In the genomic region with DNA sequence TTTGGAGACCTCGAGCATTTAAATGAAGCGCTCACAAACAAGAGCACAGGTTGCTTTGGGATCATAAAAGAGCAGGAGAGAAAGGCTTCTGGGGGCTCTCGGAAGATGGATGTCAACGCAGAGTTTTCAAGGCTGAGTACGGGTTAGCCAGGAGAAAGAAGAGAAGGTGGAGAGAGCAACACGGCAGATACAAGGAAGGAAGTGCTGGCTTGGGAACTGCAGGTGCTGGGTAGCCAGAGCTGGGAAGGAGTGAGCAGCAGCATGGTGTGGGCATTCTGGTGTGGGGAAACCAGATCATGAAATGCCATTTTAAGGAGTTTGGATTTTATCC, we compare ENCODE assay signal across 8 cellular contexts. TPM values are rescaled to one million over a fixed set of nuclear protein-coding genes. Genes with fewer than 3 reads are reported as not detected.
DNase-seq lines count a peak whose midpoint lies in the region; ATAC-seq, FAIRE-seq and TF ChIP-seq lines count a peak whose summit lies in the region.

No MANE protein-coding gene starts in this region.

- BruUV-seq in Calu3 (replicated peaks; lab: Mats Ljungman, UMichigan) (TSS peak; percentile 87), endothelial cell of umbilical vein (replicated peaks; lab: Mats Ljungman, UMichigan) (TSS peak; percentile 49)

- peaks cover 10% of the 10 kb centered on the region for H3K4me1 Mint-ChIP-seq in Calu3 (ENCODE audit: low read depth, unreplicated experiment)

- H3K36me3 Mint-ChIP-seq in Calu3 (ENCODE audit: insufficient read depth, unreplicated experiment), result peaks cover 19% of the 10 kb centered on the region

- no peaks in the 10 kb centered on the region for H3K9me3 Mint-ChIP-seq in Calu3 (ENCODE audit: low read depth, unreplicated experiment)

- peak overlapping the region; percentile 73 for H3K4me3 Mint-ChIP-seq in Calu3 (ENCODE audit: low read depth, unreplicated experiment)

- H3K9ac ChIP-seq in NT2/D1 (ENCODE audit: insufficient read length, low read depth) (peak overlapping the region; percentile 77), endothelial cell of umbilical vein (replicated peaks; ENCODE audit: extremely low read depth, insufficient read depth, low read length) (peak overlapping the region; percentile 61)

- intact Hi-C loops in Calu3 (cut with micrococcal nuclease; ENCODE audit: unreplicated experiment), result no loop called here
- intact Hi-C loops in endothelial cell of umbilical vein (cut with micrococcal nuclease), result loop anchor here (1.0 kb wide), 1 partner anchor 12 kb away; the partner anchor contains the start of gene FYTTD1

- DNase-seq in Calu3 (no peak), NT2/D1 (ENCODE audit: low read depth, low spot score) (no peak), endothelial cell of umbilical vein (ENCODE audit: low read depth, low spot score) (no peak), GM03348 (ENCODE audit: low spot score) (no peak), H4 (ENCODE audit: low spot score) (no peak), foreskin melanocyte (no peak)

- H3K9me3 ChIP-seq in NT2/D1 (ENCODE audit: insufficient read depth, low read length), result no peaks in the 10 kb centered on the region
- H3K9me3 ChIP-seq in endothelial cell of umbilical vein (replicated peaks; ENCODE audit: control insufficient read depth, insufficient read depth, low read length), result no peaks in the 10 kb centered on the region
- H3K9me3 ChIP-seq in neutrophil, result no peaks in the 10 kb centered on the region

- TF ChIP-seq CTCF in Calu3 (IDR thresholded peaks at IDR 0.05; ENCODE audit: unreplicated experiment), result no peak
- TF ChIP-seq CTCF in endothelial cell of umbilical vein (IDR thresholded peaks at IDR 0.05; ENCODE audit: extremely low read depth in 1 of 2, insufficient read depth in 1 of 2, low read depth in 1 of 2, low read length in 2 of 2), result no peak
- no peak for TF ChIP-seq CTCF in neutrophil (IDR thresholded peaks at IDR 0.05)

- H4K20me1 ChIP-seq in endothelial cell of umbilical vein (replicated peaks; ENCODE audit: control insufficient read depth, extremely low read depth, insufficient read depth, low read length), result no peaks in the 10 kb centered on the region

- no peak for TF ChIP-seq POLR2A in endothelial cell of umbilical vein (IDR thresholded peaks at IDR 0.05; ENCODE audit: low read depth, low read length)

- POLR2A ChIA-PET in endothelial cell of umbilical vein (lab: Charles Lee), result no interaction called here

- H2AFZ ChIP-seq in endothelial cell of umbilical vein (ENCODE audit: low read depth, low read length), result peak overlapping the region; percentile 93

- ATAC-seq in HG03135 (IDR thresholded peaks at IDR 0.05; ENCODE audit: unreplicated experiment), result no peak

- peaks cover 6% of the 10 kb centered on the region for H3K4me1 ChIP-seq in NT2/D1 (ENCODE audit: insufficient read depth, insufficient read length)
- H3K4me1 ChIP-seq in endothelial cell of umbilical vein (ENCODE audit: control insufficient read depth, extremely low read depth, insufficient read depth, low read length), result peaks cover 7% of the 10 kb centered on the region
- peaks cover 27 to 29% of the 10 kb centered on the region in 2 experiments for H3K4me1 ChIP-seq in neutrophil (ENCODE audit: control insufficient read depth in 1 of 2, insufficient read depth in 1 of 2, low read depth in 1 of 2, low read length in 1 of 2)

- no peaks in the 10 kb centered on the region for H3K9me1 ChIP-seq in endothelial cell of umbilical vein (replicated peaks; ENCODE audit: control insufficient read depth, extremely low read depth, insufficient read depth, low read length)

- peak overlapping the region; percentile 91 for H3K4me2 ChIP-seq in endothelial cell of umbilical vein (ENCODE audit: insufficient read depth, low read length)

- H3K4me3 ChIP-seq in NT2/D1 (ENCODE audit: insufficient read length, low read depth), result peak overlapping the region; percentile 67
- peak overlapping the region; percentile 32 to 75 (median 53) for H3K4me3 ChIP-seq in endothelial cell of umbilical vein (replicated peaks in 1 of 3; ENCODE audit: insufficient read depth in 1 of 3, low read depth in 1 of 3, low read length in 3 of 3)
- H3K4me3 ChIP-seq in neutrophil (ENCODE audit: low read depth in 1 of 2, low read length in 1 of 2), result peak overlapping the region; percentile 85 to 96

- H3K27me3 Mint-ChIP-seq in Calu3 (ENCODE audit: unreplicated experiment), result no peaks in the 10 kb centered on the region

- dilution Hi-C loops in endothelial cell of umbilical vein (cut with MboI; ENCODE audit: extremely low pct_ligation_motif_present, low sequenced_read_pairs), result no loop called here

- peaks cover 7% of the 10 kb centered on the region for H3K27me3 ChIP-seq in NT2/D1 (ENCODE audit: insufficient read depth, insufficient read length)
- H3K27me3 ChIP-seq in endothelial cell of umbilical vein (ENCODE audit: control insufficient read depth in 2 of 2, insufficient read depth in 2 of 2, low read length in 2 of 2), result no peaks in the 10 kb centered on the region
- H3K27me3 ChIP-seq in neutrophil, result no peaks in the 10 kb centered on the region

- CTCF ChIA-PET in Calu3 (lab: Charles Lee) (interaction anchor here (1.3 kb wide), 1 partner anchor 14 kb away, joined by 3 read pairs; no protein-coding TSS in a partner anchor), endothelial cell of umbilical vein (lab: Charles Lee) (interaction anchor here (1.0 to 2.4 kb wide), 2 partner anchors 12 to 14 kb away, joined by 4 to 7 read pairs; partner anchors contain the start of gene FYTTD1)

- no peak overlapping the region for H3K27ac ChIP-seq in endothelial cell of umbilical vein (ENCODE audit: insufficient read depth, low read depth, low read length)
- H3K27ac ChIP-seq in neutrophil, result peak overlapping the region; percentile 85

- H3K27ac Mint-ChIP-seq in Calu3 (ENCODE audit: unreplicated experiment), result peak overlapping the region; percentile 43

- peaks cover 15% of the 10 kb centered on the region for H3K79me2 ChIP-seq in endothelial cell of umbilical vein (ENCODE audit: control insufficient read depth, insufficient read depth, low read length)

- FAIRE-seq in endothelial cell of umbilical vein (lab: Jason Lieb, UNC), result no peak

- H3K36me3 ChIP-seq in NT2/D1 (ENCODE audit: insufficient read depth, insufficient read length, low read length) (no peaks in the 10 kb centered on the region), endothelial cell of umbilical vein (ENCODE audit: control insufficient read depth in 2 of 2, extremely low read depth in 1 of 2, insufficient read depth in 2 of 2, low read length in 2 of 2) (no peaks in the 10 kb centered on the region), neutrophil (no peaks in the 10 kb centered on the region)

TF ChIP-seq in endothelial cell of umbilical vein, 7 proteins besides CTCF, POLR2A, EP300 and RAD21:
- no peak for TF ChIP-seq EZH2 (IDR thresholded peaks at IDR 0.05; ENCODE audit: borderline replicate concordance, low read depth, low read length, severe bottlenecking)
- no peak for TF ChIP-seq POLR2AphosphoS5 (IDR thresholded peaks at IDR 0.05; ENCODE audit: insufficient read depth, low read depth, low read length)
- TF ChIP-seq, protein P1, sequence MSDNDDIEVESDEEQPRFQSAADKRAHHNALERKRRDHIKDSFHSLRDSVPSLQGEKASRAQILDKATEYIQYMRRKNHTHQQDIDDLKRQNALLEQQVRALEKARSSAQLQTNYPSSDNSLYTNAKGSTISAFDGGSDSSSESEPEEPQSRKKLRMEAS (IDR thresholded peaks at IDR 0.05; ENCODE audit: insufficient read depth, insufficient read length), result no peak
- TF ChIP-seq FOS (IDR thresholded peaks at IDR 0.05; ENCODE audit: borderline replicate concordance, insufficient read depth, low read length), result no peak
- no peak for TF ChIP-seq MYC (IDR thresholded peaks at IDR 0.05; ENCODE audit: low read depth, low read length)
- no peak for TF ChIP-seq GATA2 (IDR thresholded peaks at IDR 0.05; ENCODE audit: insufficient read depth, insufficient read length, low read depth, low read length)
- no peak for TF ChIP-seq JUN (IDR thresholded peaks at IDR 0.05; ENCODE audit: borderline replicate concordance, insufficient read depth, insufficient read length, low read depth)

RNA-seq across cellular contexts. Expression of gene RUBCN, which starts 0.6 kb away (rescaled TPM):
- total RNA-seq in Calu3 (2022), result 22.9 and 32.2 TPM in 2 replicates
- total RNA-seq in endothelial cell of umbilical vein, result 22.9 and 25.8 TPM in 2 replicates
- 15.0 and 18.5 TPM in 2 replicates for polyA plus RNA-seq in endothelial cell of umbilical vein
- 11.5 and 13.3 TPM in 2 replicates for polyA plus RNA-seq in endothelial cell of umbilical vein (2011; cell fraction: cytosol; rRNA removed)
- 36.6 and 41.5 TPM in 2 replicates for polyA plus RNA-seq in endothelial cell of umbilical vein (2011; cell fraction: nucleus; rRNA removed)
- polyA plus RNA-seq in endothelial cell of umbilical vein (2012), result 8.2 and 10.7 TPM in 2 replicates
- polyA minus RNA-seq in endothelial cell of umbilical vein, result 25.8 and 26.2 TPM in 2 replicates
- polyA minus RNA-seq in endothelial cell of umbilical vein (2011; cell fraction: cytosol; rRNA and poly(A)+ RNA removed), result 18.1 TPM
- polyA minus RNA-seq in endothelial cell of umbilical vein (2011; cell fraction: nucleus; rRNA and poly(A)+ RNA removed), result 23.3 and 28.1 TPM in 2 replicates
- 6.3 and 7.5 TPM in 2 replicates for total RNA-seq in H4 (2014; rRNA removed; shearing (Covaris generic))

RNA-seq across cellular contexts. Expression of gene FYTTD1, which starts 12.4 kb away (rescaled TPM):
- 37.4 and 37.6 TPM in 2 replicates for total RNA-seq in Calu3 (2022)
- 52.3 and 59.3 TPM in 2 replicates for total RNA-seq in endothelial cell of umbilical vein
- 6.8 and 8.9 TPM in 2 replicates for polyA plus RNA-seq in endothelial cell of umbilical vein
- polyA plus RNA-seq in endothelial cell of umbilical vein (2011; cell fraction: cytosol; rRNA removed), result 13.6 and 17.8 TPM in 2 replicates
- polyA plus RNA-seq in endothelial cell of umbilical vein (2011; cell fraction: nucleus; rRNA removed), result 10.7 and 13.9 TPM in 2 replicates
- polyA plus RNA-seq in endothelial cell of umbilical vein (2012), result 49.6 and 51.6 TPM in 2 replicates
- 16.4 and 20.9 TPM in 2 replicates for polyA minus RNA-seq in endothelial cell of umbilical vein
- 25.2 TPM for polyA minus RNA-seq in endothelial cell of umbilical vein (2011; cell fraction: cytosol; rRNA and poly(A)+ RNA removed)
- 7.8 and 8.0 TPM in 2 replicates for polyA minus RNA-seq in endothelial cell of umbilical vein (2011; cell fraction: nucleus; rRNA and poly(A)+ RNA removed)
- 35.9 and 53.1 TPM in 2 replicates for total RNA-seq in H4 (2014; rRNA removed; shearing (Covaris generic))

RNA-seq across cellular contexts. Expression of gene LRCH3, which starts 53.8 kb away (rescaled TPM):
- total RNA-seq in Calu3 (2022) (39.4 and 44.6 TPM in 2 replicates), endothelial cell of umbilical vein (60.3 and 71.2 TPM in 2 replicates)
- polyA plus RNA-seq in endothelial cell of umbilical vein, result 43.9 and 52.5 TPM in 2 replicates
- 49.2 and 56.8 TPM in 2 replicates for polyA plus RNA-seq in endothelial cell of umbilical vein (2011; cell fraction: cytosol; rRNA removed)
- polyA plus RNA-seq in endothelial cell of umbilical vein (2011; cell fraction: nucleus; rRNA removed), result 91.5 and 125 TPM in 2 replicates
- 22.3 and 37.0 TPM in 2 replicates for polyA plus RNA-seq in endothelial cell of umbilical vein (2012)
- 104 and 112 TPM in 2 replicates for polyA minus RNA-seq in endothelial cell of umbilical vein
- polyA minus RNA-seq in endothelial cell of umbilical vein (2011; cell fraction: cytosol; rRNA and poly(A)+ RNA removed), result 30.7 TPM
- polyA minus RNA-seq in endothelial cell of umbilical vein (2011; cell fraction: nucleus; rRNA and poly(A)+ RNA removed), result 93.0 and 163 TPM in 2 replicates
- 15.9 and 21.9 TPM in 2 replicates for total RNA-seq in H4 (2014; rRNA removed; shearing (Covaris generic))
